In the genomic region with DNA sequence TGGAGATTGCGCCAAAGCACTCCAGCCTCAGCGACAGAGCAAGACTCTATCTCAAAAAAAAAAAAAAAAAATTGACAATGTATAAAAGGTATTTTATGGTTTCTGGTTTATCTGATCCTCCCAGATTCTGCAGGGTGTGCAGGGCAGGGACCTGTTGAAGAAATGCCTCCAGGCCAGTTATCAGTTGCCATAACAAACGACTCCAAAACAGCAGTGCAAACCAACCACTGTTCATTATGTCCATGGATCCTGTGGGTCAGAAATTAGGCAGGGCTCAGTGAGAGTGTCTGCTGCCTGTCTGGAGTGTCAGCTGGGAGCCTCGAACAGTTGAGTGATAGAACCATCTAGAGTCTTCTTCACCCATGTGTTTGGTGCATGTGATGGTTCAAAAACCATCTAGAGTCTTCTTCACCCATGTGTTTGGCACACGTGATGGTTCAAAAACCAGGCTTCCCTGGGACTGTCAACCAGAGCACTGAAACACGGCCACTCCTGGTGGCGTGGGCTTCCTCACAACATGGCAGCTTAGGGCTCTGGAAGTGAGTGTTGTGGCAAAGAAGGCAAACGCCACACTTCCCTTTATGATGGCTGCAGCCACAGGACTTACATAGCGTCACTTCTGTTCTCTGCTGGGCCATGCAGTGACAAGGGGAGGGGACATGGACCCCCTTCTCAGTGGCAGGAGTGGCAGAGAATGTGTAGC, we compare ENCODE assay signal across 19 cellular contexts.
"Had no signal": no experiment of that assay in that cellular context is flagged by ENCODE, and none has a peak within 500 bp of the region (broad histone marks: within the 10 kb centered on the region; RNA-seq: fewer than 3 reads in every experiment).

No MANE protein-coding gene starts in this region.

- DNase-seq: activated CD4-positive, alpha-beta memory T cell treated with anti-CD3 and anti-CD28 coated beads, Interleukin-2, amount 10 ng/mL, durations not matched to agents 7 days and 5 days; activated CD8-positive, alpha-beta memory T cell treated with anti-CD3 and anti-CD28 coated beads, Interleukin-2, amount 50 U/mL, for 4 hours; activated gamma-delta T cell; activated naive CD8-positive, alpha-beta T cell treated with anti-CD3 and anti-CD28 coated beads, Interleukin-2, amount 10 ng/mL, durations not matched to agents 7 days and 5 days; activated T-cell treated with anti-CD3 and anti-CD28 coated beads, Interleukin-2, amount 50 U/mL, for 48 hours; cerebellar nuclear complex; effector memory CD8-positive, alpha-beta T cell; heart right ventricle; left colon; lower lobe of right lung; ovary; sigmoid colon; spleen; WERI-Rb-1 had no signal

- H3K27me3 ChIP-seq: heart right ventricle, neural progenitor cell, ovary, sigmoid colon, spleen, suprapubic skin had no signal

- H3K27ac Mint-ChIP-seq: activated CD4-positive, alpha-beta memory T cell treated with anti-CD3 and anti-CD28 coated beads, Interleukin-2, amount 10 ng/mL, durations not matched to agents 7 days and 5 days; neural progenitor cell had no signal

- H3K27ac ChIP-seq: epithelial cell of prostate, lower lobe of right lung, neural progenitor cell, ovary, sigmoid colon, spleen, suprapubic skin, WERI-Rb-1 had no signal

- H3K4me3 ChIP-seq: heart right ventricle, lower lobe of right lung, neural progenitor cell, ovary, sigmoid colon, spleen, suprapubic skin had no signal

- H3K9me3 ChIP-seq: lower lobe of right lung, ovary, sigmoid colon, spleen, suprapubic skin had no signal

- H3K4me3 Mint-ChIP-seq: activated CD4-positive, alpha-beta memory T cell treated with anti-CD3 and anti-CD28 coated beads, Interleukin-2, amount 10 ng/mL, durations not matched to agents 7 days and 5 days; effector memory CD8-positive, alpha-beta T cell; neural progenitor cell; stimulated activated naive CD8-positive, alpha-beta T cell treated with anti-CD3 and anti-CD28 coated beads, Interleukin-15, Interleukin-2, amounts not matched to agents 100 ng/mL and 50 ng/mL, for 24 hours; T-helper 1 cell treated with Interleukin-12 subunit alpha and Interleukin-12 subunit beta and Interleukin-4 antibody, amounts not matched to agents 30 μg/mL and 1 μg/mL, for 36 hours had no signal

- H3K36me3 ChIP-seq: lower lobe of right lung, neural progenitor cell, ovary, sigmoid colon, spleen, suprapubic skin, WERI-Rb-1 had no signal

- H3K36me3 Mint-ChIP-seq: neural progenitor cell had no signal

- ATAC-seq: effector memory CD8-positive, alpha-beta T cell; heart right ventricle; lower lobe of right lung had no signal

- H3K27me3 Mint-ChIP-seq: activated CD4-positive, alpha-beta memory T cell treated with anti-CD3 and anti-CD28 coated beads, Interleukin-2, amount 10 ng/mL, durations not matched to agents 7 days and 5 days; activated naive CD8-positive, alpha-beta T cell treated with anti-CD3 and anti-CD28 coated beads, Interleukin-2, amount 10 ng/mL, durations not matched to agents 7 days and 5 days; effector memory CD8-positive, alpha-beta T cell; stimulated activated naive CD8-positive, alpha-beta T cell treated with anti-CD3 and anti-CD28 coated beads, Interleukin-15, Interleukin-2, amounts not matched to agents 100 ng/mL and 50 ng/mL, for 24 hours had no signal

- H3K9me3 Mint-ChIP-seq: activated CD4-positive, alpha-beta memory T cell treated with anti-CD3 and anti-CD28 coated beads, Interleukin-2, amount 10 ng/mL, durations not matched to agents 7 days and 5 days; activated naive CD8-positive, alpha-beta T cell treated with anti-CD3 and anti-CD28 coated beads, Interleukin-2, amount 10 ng/mL, durations not matched to agents 7 days and 5 days; effector memory CD8-positive, alpha-beta T cell; neural progenitor cell; stimulated activated naive CD8-positive, alpha-beta T cell treated with anti-CD3 and anti-CD28 coated beads, Interleukin-15, Interleukin-2, amounts not matched to agents 100 ng/mL and 50 ng/mL, for 24 hours; T-helper 1 cell treated with Interleukin-12 subunit alpha and Interleukin-12 subunit beta and Interleukin-4 antibody, amounts not matched to agents 30 μg/mL and 1 μg/mL, for 36 hours had no signal
